In genomic region chr15:30500511-30500910, GRCh38 we compare ENCODE assay signal across 5 cellular contexts. TPM values are rescaled to one million over a fixed set of nuclear protein-coding genes. Genes with fewer than 3 reads are reported as not detected.
"Had no signal": no experiment of that assay in that cellular context is flagged by ENCODE, and none has a peak within 500 bp of the region (broad histone marks: within the 10 kb centered on the region; RNA-seq: fewer than 3 reads in every experiment).

No MANE protein-coding gene starts in this region.

RNA-seq across cellular contexts. Expression of gene GOLGA8Q, which starts 51.3 kb away (rescaled TPM):
- total RNA-seq: neural crest cell, progenitor cell of endocrine pancreas, smooth muscle cell had no signal
- polyA plus RNA-seq: naive thymus-derived CD8-positive, alpha-beta T cell; neural cell; smooth muscle cell had no signal
